In the genomic region with DNA sequence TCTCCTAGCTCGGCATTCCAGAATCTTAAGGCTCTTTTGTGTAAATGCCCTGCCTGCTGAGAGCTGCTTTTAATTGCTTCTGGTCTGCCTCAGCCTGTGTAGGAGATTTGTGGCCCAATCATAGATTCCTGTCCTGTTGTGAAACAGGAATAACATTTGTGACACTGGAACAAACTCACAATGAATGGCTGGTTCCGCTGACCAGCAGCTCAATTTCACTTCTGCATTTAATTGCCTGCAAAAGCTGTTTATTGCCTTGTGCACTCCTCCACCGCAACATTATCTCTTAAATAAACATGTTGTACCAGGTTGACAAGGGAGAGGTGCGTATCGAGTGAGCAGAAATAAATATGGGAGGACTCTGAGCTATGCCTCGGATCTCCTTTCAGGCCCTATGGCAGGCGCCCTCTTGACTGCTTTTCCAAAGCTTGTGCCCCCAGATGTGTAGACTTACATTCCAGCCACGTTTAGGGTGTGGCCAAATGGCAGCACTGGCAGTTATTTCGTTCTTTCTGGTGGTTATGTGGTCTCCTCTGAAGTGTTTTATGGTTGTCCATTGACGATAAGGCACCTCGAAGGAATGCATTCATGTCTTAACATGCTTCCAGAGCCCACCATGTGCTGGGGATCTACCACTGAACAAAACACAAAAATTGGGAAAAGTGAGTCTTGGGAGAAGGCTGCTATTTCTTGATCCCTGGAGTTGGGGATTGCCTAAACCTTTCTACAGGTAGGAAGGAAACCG, we compare ENCODE assay signal across 14 cellular contexts. TPM values are rescaled to one million over a fixed set of nuclear protein-coding genes. Genes with fewer than 3 reads are reported as not detected.
DNase-seq lines count a peak whose midpoint lies in the region; ATAC-seq and TF ChIP-seq lines count a peak whose summit lies in the region.
"Had no signal": no experiment of that assay in that cellular context is flagged by ENCODE, and none has a peak within 500 bp of the region (broad histone marks: within the 10 kb centered on the region; RNA-seq: fewer than 3 reads in every experiment).

No MANE protein-coding gene starts in this region.

- POLR2A ChIA-PET in HEK293T (lab: Yijun Ruan, JAX), result interaction anchor here (0.8 to 1.4 kb wide), 3 partner anchors 68 to 78 kb away, joined by 3 to 4 read pairs (median 4); a partner anchor contains a TSS

- DNase-seq in CD1c-positive myeloid dendritic cell (ENCODE audit: extremely low spot score) (peak; percentile 86), HEK293T (ENCODE audit: extremely low spot score) (peak; percentile 26), NOMO-1 treated with dmso at 0.1 percent for 144 hours (lab: John Stamatoyannopoulos, UW; ENCODE audit: unreplicated experiment) (peak; percentile 62), left kidney (ENCODE audit: low read depth, low spot score) (peak; percentile 97), occipital lobe (lab: John Stamatoyannopoulos, UW) (no peak)
- DNase-seq in stimulated activated CD8-positive, alpha-beta memory T cell treated with anti-CD3 and anti-CD28 coated beads, Interleukin-4, amount 100 ng/mL, for 48 hours, result no peak
- DNase-seq: brain microvascular endothelial cell, stomach had no signal

- CTCF ChIA-PET in HEK293T (lab: Yijun Ruan, JAX), result interaction anchor here (0.6 to 1.0 kb wide), 4 partner anchors 8 to 78 kb away, joined by 3 read pairs; no protein-coding TSS in a partner anchor

- ATAC-seq in GM21786 (IDR thresholded peaks at IDR 0.05; ENCODE audit: unreplicated experiment) (no peak), GM18870 (IDR thresholded peaks at IDR 0.05; ENCODE audit: unreplicated experiment) (no peak)

TF ChIP-seq in HEK293T, 16 proteins besides CTCF, POLR2A, EP300 and RAD21:
- TF ChIP-seq ARNT (IDR thresholded peaks at IDR 0.05), result no peak
- TF ChIP-seq, protein P1, sequence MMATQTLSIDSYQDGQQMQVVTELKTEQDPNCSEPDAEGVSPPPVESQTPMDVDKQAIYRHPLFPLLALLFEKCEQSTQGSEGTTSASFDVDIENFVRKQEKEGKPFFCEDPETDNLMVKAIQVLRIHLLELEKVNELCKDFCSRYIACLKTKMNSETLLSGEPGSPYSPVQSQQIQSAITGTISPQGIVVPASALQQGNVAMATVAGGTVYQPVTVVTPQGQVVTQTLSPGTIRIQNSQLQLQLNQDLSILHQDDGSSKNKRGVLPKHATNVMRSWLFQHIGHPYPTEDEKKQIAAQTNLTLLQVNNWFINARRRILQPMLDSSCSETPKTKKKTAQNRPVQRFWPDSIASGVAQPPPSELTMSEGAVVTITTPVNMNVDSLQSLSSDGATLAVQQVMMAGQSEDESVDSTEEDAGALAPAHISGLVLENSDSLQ (IDR thresholded peaks at IDR 0.05), result peak; percentile 18; the same call in 1 of the 2 replicates

RNA-seq across cellular contexts. Expression of a gene that starts 58.1 kb away (rescaled TPM):
- total RNA-seq in occipital lobe, result 0.62 TPM
- total RNA-seq: activated CD8-positive, alpha-beta memory T cell treated with anti-CD3 and anti-CD28 coated beads for 36 hours; lung microvascular endothelial cell; MCF 10A; SK-MEL-5; stomach had no signal

Comparison
In these comparisons a context has a peak if more than half of its experiments do, and no peak if none do; other contexts are left out.
1. DNase-seq: peak in CD1c-positive myeloid dendritic cell (single experiment), HEK293T (single experiment), NOMO-1 treated with dmso at 0.1 percent for 144 hours (single experiment) and left kidney (single experiment); none in occipital lobe (single experiment) and stimulated activated CD8-positive, alpha-beta memory T cell treated with anti-CD3 and anti-CD28 coated beads, Interleukin-4, amount 100 ng/mL, for 48 hours (single experiment).